In genomic region chr4:121551271-121551670, GRCh38 we compare ENCODE assay signal across 37 cellular contexts.
DNase-seq lines count a peak whose midpoint lies in the region; ATAC-seq, FAIRE-seq and TF ChIP-seq lines count a peak whose summit lies in the region.
"Had no signal": no experiment of that assay in that cellular context is flagged by ENCODE, and none has a peak within 500 bp of the region (broad histone marks: within the 10 kb centered on the region; RNA-seq: fewer than 3 reads in every experiment).

No MANE protein-coding gene starts in this region.

- no peaks in the 10 kb centered on the region for H3K4me1 Mint-ChIP-seq in CD4-positive, alpha-beta memory T cell
- H3K4me1 Mint-ChIP-seq: activated naive CD8-positive, alpha-beta T cell treated with anti-CD3 and anti-CD28 coated beads, Interleukin-2, amount 50 U/mL, for 24 hours; brain; CD4-positive, CD25-positive, alpha-beta regulatory T cell; natural killer cell; stimulated activated effector memory CD8-positive, alpha-beta T cell treated with anti-CD3 and anti-CD28 coated beads, Interleukin-12 subunit alpha, Interleukin-12 subunit beta, amount 100 ng/mL, for 72 hours had no signal

- no peak for TF ChIP-seq EP300 in gastroesophageal sphincter (IDR thresholded peaks at IDR 0.05)

- H3K9me3 Mint-ChIP-seq in CD4-positive, alpha-beta memory T cell, result peaks cover 0 to 6% (median 0%) of the 10 kb centered on the region in 8 donors
- H3K9me3 Mint-ChIP-seq: H9; stimulated activated effector memory CD8-positive, alpha-beta T cell treated with anti-CD3 and anti-CD28 coated beads, Interleukin-12 subunit alpha, Interleukin-12 subunit beta, amount 100 ng/mL, for 72 hours; type B pancreatic cell had no signal

- H3K36me3 Mint-ChIP-seq in CD4-positive, alpha-beta memory T cell, result no peaks in the 10 kb centered on the region
- H3K36me3 Mint-ChIP-seq: brain; CD4-positive, CD25-positive, alpha-beta regulatory T cell; natural killer cell; stimulated activated effector memory CD8-positive, alpha-beta T cell treated with anti-CD3 and anti-CD28 coated beads, Interleukin-12 subunit alpha, Interleukin-12 subunit beta, amount 100 ng/mL, for 72 hours; type B pancreatic cell had no signal

- POLR2A ChIA-PET in CD4-positive, alpha-beta memory T cell (lab: Charles Lee; ENCODE audit: partially characterized antibody), result no interaction called here
- POLR2A ChIA-PET in GM10248 (lab: Yijun Ruan, JAX), result no interaction called here

- no peaks in the 10 kb centered on the region for H3K27me3 ChIP-seq in ACC112 (ENCODE audit: insufficient read depth, low read length)
- H3K27me3 ChIP-seq in bronchial epithelial cell (ENCODE audit: control insufficient read depth, insufficient read depth, low read length), result no peaks in the 10 kb centered on the region
- no peaks in the 10 kb centered on the region for H3K27me3 ChIP-seq in left lung
- H3K27me3 ChIP-seq in CD4-positive, alpha-beta memory T cell (ENCODE audit: insufficient read depth, low read length), result no peaks in the 10 kb centered on the region
- H3K27me3 ChIP-seq in gastroesophageal sphincter, result no peaks in the 10 kb centered on the region

- H3K79me2 ChIP-seq in ACC112 (ENCODE audit: control insufficient read depth, insufficient read depth, low read length, unreplicated experiment), result no peaks in the 10 kb centered on the region

- CTCF ChIA-PET in CD4-positive, alpha-beta memory T cell (lab: Charles Lee; ENCODE audit: partially characterized antibody), result no interaction called here
- CTCF ChIA-PET in GM10248 (lab: Yijun Ruan, JAX), result interaction anchor here (1.7 kb wide), 1 partner anchor 22 kb away, joined by 3 read pairs; no protein-coding TSS in a partner anchor

- H3K4me1 ChIP-seq in ACC112 (ENCODE audit: control insufficient read depth, insufficient read depth, low read length, unreplicated experiment) (peaks cover 18% of the 10 kb centered on the region), left lung (peaks cover 0 to 4% of the 10 kb centered on the region in 2 donors), gastroesophageal sphincter (no peaks in the 10 kb centered on the region)
- H3K4me1 ChIP-seq in CD4-positive, alpha-beta memory T cell (ENCODE audit: insufficient read depth, low read length), result no peaks in the 10 kb centered on the region
- H3K4me1 ChIP-seq: prostate gland had no signal

- H2AFZ ChIP-seq in ACC112 (ENCODE audit: low read length, unreplicated experiment), result no peak overlapping the region

- TF ChIP-seq CTCF in bronchial epithelial cell (IDR thresholded peaks at IDR 0.05; ENCODE audit: insufficient read depth, low read length, severe bottlenecking) (no peak), left lung (IDR thresholded peaks at IDR 0.05) (no peak), gastroesophageal sphincter (IDR thresholded peaks at IDR 0.05) (no peak), GM10248 (IDR thresholded peaks at IDR 0.05; ENCODE audit: control extremely low read depth, extremely low read depth, low read depth, missing control alignments) (no peak)

- no peak for TF ChIP-seq POLR2A in gastroesophageal sphincter (IDR thresholded peaks at IDR 0.05)

- no peak for ATAC-seq in left lung
- no peak for ATAC-seq in gastroesophageal sphincter
- ATAC-seq: activated naive CD8-positive, alpha-beta T cell treated with anti-CD3 and anti-CD28 coated beads, Interleukin-2, amount 50 U/mL, for 24 hours; activated T-cell treated with anti-CD3 and anti-CD28 coated beads, Interleukin-2, amount 50 U/mL, for 72 hours; mucosa of descending colon; natural killer cell; PC-3; stimulated activated effector memory CD8-positive, alpha-beta T cell treated with anti-CD3 and anti-CD28 coated beads, Interleukin-12 subunit alpha, Interleukin-12 subunit beta, amount 100 ng/mL, for 72 hours had no signal

- no peak overlapping the region; the same call in 1 of the 2 replicates for H3K4me3 ChIP-seq in ACC112 (ENCODE audit: low read depth, low read length)
- no peak overlapping the region for H3K4me3 ChIP-seq in bronchial epithelial cell (ENCODE audit: low read depth, low read length)
- H3K4me3 ChIP-seq in left lung, result no peak overlapping the region
- no peak overlapping the region for H3K4me3 ChIP-seq in CD4-positive, alpha-beta memory T cell (ENCODE audit: low read length in 2 of 2)
- no peak overlapping the region for H3K4me3 ChIP-seq in gastroesophageal sphincter
- H3K4me3 ChIP-seq: lung, mucosa of descending colon, prostate gland had no signal

- H3K36me3 ChIP-seq in ACC112 (ENCODE audit: insufficient read depth, low read length) (no peaks in the 10 kb centered on the region), bronchial epithelial cell (ENCODE audit: control insufficient read depth, insufficient read depth, low read length) (no peaks in the 10 kb centered on the region), left lung (no peaks in the 10 kb centered on the region), gastroesophageal sphincter (no peaks in the 10 kb centered on the region)
- H3K36me3 ChIP-seq in CD4-positive, alpha-beta memory T cell (ENCODE audit: insufficient read depth, low read length), result no peaks in the 10 kb centered on the region
- H3K36me3 ChIP-seq: prostate gland had no signal

- H3K27ac ChIP-seq in ACC112 (ENCODE audit: low read depth, low read length), result peak overlapping the region; percentile 24; the same call in 1 of the 2 replicates
- H3K27ac ChIP-seq in left lung, result peak overlapping the region; percentile 23 to 41
- no peak overlapping the region for H3K27ac ChIP-seq in CD4-positive, alpha-beta memory T cell (ENCODE audit: low read depth, low read length)
- H3K27ac ChIP-seq in gastroesophageal sphincter, result no peak overlapping the region
- H3K27ac ChIP-seq: HL-60, KMS-11, prostate gland had no signal

- 83 to 100% methylated on average over 1 of the region's 1 CpG for WGBS in gastroesophageal sphincter (ENCODE audit: low coverage in 1 of 2), 2 donors

- intact Hi-C loops in left lung (cut with DNase I), result no loop called here
- intact Hi-C loops in CD4-positive, alpha-beta memory T cell (cut with micrococcal nuclease), result no loop called here

- peaks cover 3 to 15% of the 10 kb centered on the region in 2 donors for H3K27me3 Mint-ChIP-seq in CD4-positive, alpha-beta memory T cell

- FAIRE-seq in bronchial epithelial cell (lab: Jason Lieb, UNC), result no peak
- FAIRE-seq: D721Med, GM12891, kidney had no signal

- H3K4me3 Mint-ChIP-seq in CD4-positive, alpha-beta memory T cell, result no peak overlapping the region
- H3K4me3 Mint-ChIP-seq: activated naive CD8-positive, alpha-beta T cell treated with anti-CD3 and anti-CD28 coated beads, Interleukin-2, amount 50 U/mL, for 24 hours; activated T-cell treated with anti-CD3 and anti-CD28 coated beads, Interleukin-2, amount 50 U/mL, for 72 hours; brain; CD4-positive, CD25-positive, alpha-beta regulatory T cell; H9; natural killer cell; stimulated activated effector memory CD8-positive, alpha-beta T cell treated with anti-CD3 and anti-CD28 coated beads, Interleukin-12 subunit alpha, Interleukin-12 subunit beta, amount 100 ng/mL, for 72 hours; type B pancreatic cell had no signal

- H3K27ac Mint-ChIP-seq in CD4-positive, alpha-beta memory T cell, result no peak overlapping the region
- H3K27ac Mint-ChIP-seq: activated naive CD8-positive, alpha-beta T cell treated with anti-CD3 and anti-CD28 coated beads, Interleukin-2, amount 50 U/mL, for 24 hours; activated T-cell treated with anti-CD3 and anti-CD28 coated beads, Interleukin-2, amount 50 U/mL, for 72 hours; brain; CD4-positive, CD25-positive, alpha-beta regulatory T cell; H9; natural killer cell; stimulated activated effector memory CD8-positive, alpha-beta T cell treated with anti-CD3 and anti-CD28 coated beads, Interleukin-12 subunit alpha, Interleukin-12 subunit beta, amount 100 ng/mL, for 72 hours; type B pancreatic cell had no signal

- H3K9me3 ChIP-seq in left lung, result no peaks in the 10 kb centered on the region
- H3K9me3 ChIP-seq in CD4-positive, alpha-beta memory T cell (ENCODE audit: control insufficient read depth in 1 of 2, low read length in 2 of 2), result no peaks in the 10 kb centered on the region
- no peaks in the 10 kb centered on the region for H3K9me3 ChIP-seq in gastroesophageal sphincter
- H3K9me3 ChIP-seq: mucosa of descending colon, prostate gland had no signal

- peak; percentile 27 for DNase-seq in M059J (ENCODE audit: low read depth)
- DNase-seq in bronchial epithelial cell (ENCODE audit: low read depth), result peak; percentile 57
- DNase-seq in left lung, result no peak
- DNase-seq in CD4-positive, alpha-beta memory T cell, result no peak
- no peak for DNase-seq in GM03348 (ENCODE audit: low spot score)
- DNase-seq in GM10248 (ENCODE audit: extremely low spot score), result no peak
- DNase-seq: activated CD4-positive, alpha-beta T cell treated with anti-CD3 and anti-CD28 coated beads, Interleukin-2, amount 50 U/mL, for 48 hours; activated CD4-positive, CD25-positive, alpha-beta regulatory T cell treated with anti-CD3 and anti-CD28 coated beads, Interleukin-2, amount 50 U/mL, for 72 hours; activated naive CD4-positive, alpha-beta T cell; activated naive CD8-positive, alpha-beta T cell treated with anti-CD3 and anti-CD28 coated beads, Interleukin-2, amount 50 U/mL, for 24 hours; activated T-cell treated with anti-CD3 and anti-CD28 coated beads, Interleukin-2, amount 50 U/mL, for 72 hours; CD4-positive, CD25-positive, alpha-beta regulatory T cell; H9; head of caudate nucleus; kidney; mucosa of descending colon; natural killer cell; NCI-H1436; NCI-H2081 treated with DMSO at 0.1 percent for 48 hours; NCI-H2227 treated with DMSO at 0.1 percent for 48 hours; NCI-H526 treated with DMSO at 0.1 percent for 48 hours; NK-92 treated with Interleukin-12 subunit alpha and Interleukin-12 subunit beta, amount 100 ng/mL, for 24 hours; nucleus accumbens; PC-3; Right ventricle myocardium superior; stimulated activated CD4-positive, alpha-beta T cell treated with anti-CD3 and anti-CD28 coated beads, Interleukin-15, amount 100 ng/mL, for 24 hours had no signal

Comparison
In these comparisons a context has a peak if more than half of its experiments do, and no peak if none do; other contexts are left out.
1. H3K27ac ChIP-seq: peak in ACC112 (single experiment) and left lung (2 of 2); none in CD4-positive, alpha-beta memory T cell (single experiment) and gastroesophageal sphincter (0 of 4).
2. DNase-seq: peak in M059J (single experiment) and bronchial epithelial cell (single experiment); none in left lung (0 of 2), CD4-positive, alpha-beta memory T cell (0 of 5), GM03348 (single experiment) and GM10248 (single experiment).